1 cellular context compared by ENCODE assay signal in genomic region chr1:52629021-52629643, GRCh38.
TF ChIP-seq lines count a peak whose summit lies in the region.

No MANE protein-coding gene starts in this region.

TF ChIP-seq in neural cell, 6 proteins besides CTCF, POLR2A, EP300 and RAD21 (continued from another document):
- TF ChIP-seq REST (IDR thresholded peaks at IDR 0.05; ENCODE audit: borderline replicate concordance) (no peak), EZH2 (IDR thresholded peaks at IDR 0.05; ENCODE audit: borderline replicate concordance, insufficient read depth, low read length, poor library complexity, severe bottlenecking) (no peak), MXI1 (conservative IDR thresholded peaks at IDR 0.05; ENCODE audit: poor library complexity, severe bottlenecking) (no peak)
